9 cellular contexts compared by ENCODE assay signal in the genomic region with DNA sequence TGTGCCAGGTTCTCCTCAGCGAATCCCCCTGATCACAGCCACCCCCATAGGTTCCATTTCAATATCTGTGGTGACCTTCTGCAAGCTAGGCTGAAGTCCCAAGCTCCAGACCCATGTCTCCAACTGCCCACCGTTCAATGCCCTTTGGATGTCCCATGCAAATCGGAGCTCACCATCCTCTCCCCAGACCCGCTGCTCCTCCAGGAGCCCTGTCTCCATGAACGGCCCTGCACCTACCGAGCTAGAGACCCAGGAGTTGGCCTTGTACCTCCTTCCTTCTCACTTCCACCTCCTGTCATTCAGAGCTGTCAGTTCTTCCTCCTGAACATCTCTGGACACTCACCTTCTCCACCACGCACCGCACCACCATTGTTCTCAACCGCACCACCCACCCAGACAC. TPM values are rescaled to one million over a fixed set of nuclear protein-coding genes. Genes with fewer than 3 reads are reported as not detected.
DNase-seq lines count a peak whose midpoint lies in the region; ATAC-seq and TF ChIP-seq lines count a peak whose summit lies in the region.
"Had no signal": no experiment of that assay in that cellular context is flagged by ENCODE, and none has a peak within 500 bp of the region (broad histone marks: within the 10 kb centered on the region; RNA-seq: fewer than 3 reads in every experiment).

No MANE protein-coding gene starts in this region.

- no peak for ATAC-seq in GM23338
- ATAC-seq in sciatic nerve = no peak
- no peak for ATAC-seq in GM18517 (IDR thresholded peaks at IDR 0.05; ENCODE audit: unreplicated experiment)

- H3K9me2 ChIP-seq in GM23338 (ENCODE audit: insufficient read depth) = no peaks in the 10 kb centered on the region

- intact Hi-C loops in sciatic nerve (cut with DNase I) = no loop called here

- peaks cover 15% of the 10 kb centered on the region for H3K79me2 ChIP-seq in GM23338 (replicated peaks; ENCODE audit: insufficient read depth)

- TF ChIP-seq CTCF in GM23338 (conservative IDR thresholded peaks at IDR 0.05; ENCODE audit: low read depth in 2 of 2) (no peak), WI38 (IDR thresholded peaks at IDR 0.05; ENCODE audit: low read depth, low read length) (no peak), glutamatergic neuron (IDR thresholded peaks at IDR 0.05; ENCODE audit: partially characterized antibody, unreplicated experiment) (no peak)

- no peak overlapping the region for H3K27ac ChIP-seq in GM23338 (ENCODE audit: low read depth)
- no peak overlapping the region for H3K27ac ChIP-seq in skeletal muscle tissue (ENCODE audit: low read depth, low read length)

- no peaks in the 10 kb centered on the region for H3F3A ChIP-seq in GM23338 (replicated peaks; ENCODE audit: low read depth)

- H3K4me1 ChIP-seq in GM23338 (ENCODE audit: insufficient read depth) (no peaks in the 10 kb centered on the region; the same call in 1 of the 2 replicates), skeletal muscle tissue (ENCODE audit: control insufficient read depth in 3 of 3, insufficient read depth in 3 of 3, low read length in 3 of 3) (peaks cover 12 to 22% (median 21%) of the 10 kb centered on the region in 3 donors)

- no peaks in the 10 kb centered on the region for H3K9me3 ChIP-seq in skeletal muscle tissue (ENCODE audit: control insufficient read depth in 3 of 3, low read length in 3 of 3)

- H3K27me3 Mint-ChIP-seq in GM23338 (ENCODE audit: insufficient read depth, low read depth, poor library complexity) (peaks cover 10% of the 10 kb centered on the region), glutamatergic neuron (ENCODE audit: unreplicated experiment) (peaks cover 10% of the 10 kb centered on the region)

- H3K4me3 Mint-ChIP-seq in GM23338 = peak overlapping the region; percentile 98
- H3K4me3 Mint-ChIP-seq in glutamatergic neuron (ENCODE audit: unreplicated experiment) = peak overlapping the region; percentile 96

- H3K9ac ChIP-seq in skeletal muscle tissue (ENCODE audit: low read depth in 1 of 3, low read length in 3 of 3) = peak overlapping the region; percentile 91 to 99 (median 99)

- peaks cover 8% of the 10 kb centered on the region for H4K20me1 ChIP-seq in GM23338 (replicated peaks; ENCODE audit: insufficient read depth)

- peaks cover 7% of the 10 kb centered on the region for H3K27me3 ChIP-seq in GM23338 (ENCODE audit: insufficient read depth)
- H3K27me3 ChIP-seq in skeletal muscle tissue (ENCODE audit: control insufficient read depth in 3 of 3, insufficient read depth in 3 of 3, low read length in 3 of 3) = no peaks in the 10 kb centered on the region

- H3K36me3 ChIP-seq in GM23338 (ENCODE audit: insufficient read depth) = no peaks in the 10 kb centered on the region
- H3K36me3 ChIP-seq in skeletal muscle tissue (ENCODE audit: control insufficient read depth in 3 of 3, insufficient read depth in 3 of 3, low read length in 3 of 3) = no peaks in the 10 kb centered on the region

- H2AFZ ChIP-seq in GM23338 = 0 out of 2 replicates have a peak overlapping the region, but pooled peaks have one; percentile 73

- H3K36me3 Mint-ChIP-seq in GM23338 (ENCODE audit: low read depth) = no peaks in the 10 kb centered on the region
- no peaks in the 10 kb centered on the region for H3K36me3 Mint-ChIP-seq in glutamatergic neuron (ENCODE audit: unreplicated experiment)

- H3K4me2 ChIP-seq in GM23338 = peak overlapping the region; percentile 93

- H3K4me1 Mint-ChIP-seq in GM23338 (peaks cover 17% of the 10 kb centered on the region), glutamatergic neuron (ENCODE audit: low read depth, unreplicated experiment) (peaks cover 10% of the 10 kb centered on the region)

- H3K4me3 ChIP-seq in GM23338 (peak overlapping the region; percentile 94), WI38 (ENCODE audit: low read depth, low read length) (peak overlapping the region; percentile 78), skeletal muscle tissue (ENCODE audit: low read length in 3 of 3) (peak overlapping the region; percentile 72 to 99 (median 97))

- H3K9me3 Mint-ChIP-seq in GM23338 (no peaks in the 10 kb centered on the region), glutamatergic neuron (ENCODE audit: unreplicated experiment) (peaks cover 4% of the 10 kb centered on the region)

- H3K27ac Mint-ChIP-seq in GM23338 (no peak overlapping the region), glutamatergic neuron (ENCODE audit: unreplicated experiment) (peak overlapping the region; percentile 10)

- DNase-seq in GM23338 (ENCODE audit: low spot score) = no peak
- no peak for DNase-seq in glutamatergic neuron
- DNase-seq in sciatic nerve (ENCODE audit: low spot score) = no peak
- no peak for DNase-seq in stimulated activated CD4-positive, alpha-beta T cell treated with anti-CD3 and anti-CD28 coated beads, Interleukin-1b, Interleukin-23, amount 100 ng/mL, for 48 hours
- no peak for DNase-seq in foreskin melanocyte
- DNase-seq: NCI-H524 treated with DMSO at 0.1 percent for 48 hours had no signal

TF ChIP-seq in GM23338, 12 proteins besides CTCF, POLR2A, EP300 and RAD21 (continues in another document):
- TF ChIP-seq, protein P1, sequence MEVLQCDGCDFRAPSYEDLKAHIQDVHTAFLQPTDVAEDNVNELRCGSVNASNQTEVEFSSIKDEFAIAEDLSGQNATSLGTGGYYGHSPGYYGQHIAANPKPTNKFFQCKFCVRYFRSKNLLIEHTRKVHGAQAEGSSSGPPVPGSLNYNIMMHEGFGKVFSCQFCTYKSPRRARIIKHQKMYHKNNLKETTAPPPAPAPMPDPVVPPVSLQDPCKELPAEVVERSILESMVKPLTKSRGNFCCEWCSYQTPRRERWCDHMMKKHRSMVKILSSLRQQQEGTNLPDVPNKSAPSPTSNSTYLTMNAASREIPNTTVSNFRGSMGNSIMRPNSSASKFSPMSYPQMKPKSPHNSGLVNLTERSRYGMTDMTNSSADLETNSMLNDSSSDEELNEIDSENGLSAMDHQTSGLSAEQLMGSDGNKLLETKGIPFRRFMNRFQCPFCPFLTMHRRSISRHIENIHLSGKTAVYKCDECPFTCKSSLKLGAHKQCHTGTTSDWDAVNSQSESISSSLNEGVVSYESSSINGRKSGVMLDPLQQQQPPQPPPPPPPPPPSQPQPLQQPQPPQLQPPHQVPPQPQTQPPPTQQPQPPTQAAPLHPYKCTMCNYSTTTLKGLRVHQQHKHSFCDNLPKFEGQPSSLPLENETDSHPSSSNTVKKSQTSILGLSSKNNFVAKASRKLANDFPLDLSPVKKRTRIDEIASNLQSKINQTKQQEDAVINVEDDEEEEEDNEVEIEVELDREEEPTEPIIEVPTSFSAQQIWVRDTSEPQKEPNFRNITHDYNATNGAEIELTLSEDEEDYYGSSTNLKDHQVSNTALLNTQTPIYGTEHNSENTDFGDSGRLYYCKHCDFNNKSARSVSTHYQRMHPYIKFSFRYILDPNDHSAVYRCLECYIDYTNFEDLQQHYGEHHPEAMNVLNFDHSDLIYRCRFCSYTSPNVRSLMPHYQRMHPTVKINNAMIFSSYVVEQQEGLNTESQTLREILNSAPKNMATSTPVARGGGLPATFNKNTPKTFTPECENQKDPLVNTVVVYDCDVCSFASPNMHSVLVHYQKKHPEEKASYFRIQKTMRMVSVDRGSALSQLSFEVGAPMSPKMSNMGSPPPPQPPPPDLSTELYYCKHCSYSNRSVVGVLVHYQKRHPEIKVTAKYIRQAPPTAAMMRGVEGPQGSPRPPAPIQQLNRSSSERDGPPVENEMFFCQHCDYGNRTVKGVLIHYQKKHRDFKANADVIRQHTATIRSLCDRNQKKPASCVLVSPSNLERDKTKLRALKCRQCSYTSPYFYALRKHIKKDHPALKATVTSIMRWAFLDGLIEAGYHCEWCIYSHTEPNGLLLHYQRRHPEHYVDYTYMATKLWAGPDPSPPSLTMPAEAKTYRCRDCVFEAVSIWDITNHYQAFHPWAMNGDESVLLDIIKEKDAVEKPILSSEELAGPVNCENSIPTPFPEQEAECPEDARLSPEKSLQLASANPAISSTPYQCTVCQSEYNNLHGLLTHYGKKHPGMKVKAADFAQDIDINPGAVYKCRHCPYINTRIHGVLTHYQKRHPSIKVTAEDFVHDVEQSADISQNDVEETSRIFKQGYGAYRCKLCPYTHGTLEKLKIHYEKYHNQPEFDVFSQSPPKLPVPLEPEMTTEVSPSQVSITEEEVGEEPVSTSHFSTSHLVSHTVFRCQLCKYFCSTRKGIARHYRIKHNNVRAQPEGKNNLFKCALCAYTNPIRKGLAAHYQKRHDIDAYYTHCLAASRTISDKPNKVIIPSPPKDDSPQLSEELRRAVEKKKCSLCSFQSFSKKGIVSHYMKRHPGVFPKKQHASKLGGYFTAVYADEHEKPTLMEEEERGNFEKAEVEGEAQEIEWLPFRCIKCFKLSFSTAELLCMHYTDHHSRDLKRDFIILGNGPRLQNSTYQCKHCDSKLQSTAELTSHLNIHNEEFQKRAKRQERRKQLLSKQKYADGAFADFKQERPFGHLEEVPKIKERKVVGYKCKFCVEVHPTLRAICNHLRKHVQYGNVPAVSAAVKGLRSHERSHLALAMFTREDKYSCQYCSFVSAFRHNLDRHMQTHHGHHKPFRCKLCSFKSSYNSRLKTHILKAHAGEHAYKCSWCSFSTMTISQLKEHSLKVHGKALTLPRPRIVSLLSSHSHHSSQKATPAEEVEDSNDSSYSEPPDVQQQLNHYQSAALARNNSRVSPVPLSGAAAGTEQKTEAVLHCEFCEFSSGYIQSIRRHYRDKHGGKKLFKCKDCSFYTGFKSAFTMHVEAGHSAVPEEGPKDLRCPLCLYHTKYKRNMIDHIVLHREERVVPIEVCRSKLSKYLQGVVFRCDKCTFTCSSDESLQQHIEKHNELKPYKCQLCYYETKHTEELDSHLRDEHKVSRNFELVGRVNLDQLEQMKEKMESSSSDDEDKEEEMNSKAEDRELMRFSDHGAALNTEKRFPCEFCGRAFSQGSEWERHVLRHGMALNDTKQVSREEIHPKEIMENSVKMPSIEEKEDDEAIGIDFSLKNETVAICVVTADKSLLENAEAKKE (CRISPR knock-in tag; IDR thresholded peaks at IDR 0.05) = no peak
- no peak for TF ChIP-seq POLR2AphosphoS5 (IDR thresholded peaks at IDR 0.05; ENCODE audit: low read depth)

RNA-seq across cellular contexts. Expression of a gene that starts 1.0 kb away (rescaled TPM):
- 48.1 and 51.0 TPM in 2 replicates for total RNA-seq in GM23338 (2014; rRNA removed; shearing (Covaris generic))
- 26.8 and 27.6 TPM in 2 replicates for polyA plus RNA-seq in GM23338 (2016; fragmentation: Nextera tagmentation; extraction: Ambion mirVana)
- total RNA-seq in glutamatergic neuron (ENCODE audit: unreplicated experiment) (50.3 TPM), skeletal muscle tissue (3.7 TPM), sciatic nerve (31.8 TPM)
